8 cellular contexts compared by ENCODE assay signal in the genomic region with DNA sequence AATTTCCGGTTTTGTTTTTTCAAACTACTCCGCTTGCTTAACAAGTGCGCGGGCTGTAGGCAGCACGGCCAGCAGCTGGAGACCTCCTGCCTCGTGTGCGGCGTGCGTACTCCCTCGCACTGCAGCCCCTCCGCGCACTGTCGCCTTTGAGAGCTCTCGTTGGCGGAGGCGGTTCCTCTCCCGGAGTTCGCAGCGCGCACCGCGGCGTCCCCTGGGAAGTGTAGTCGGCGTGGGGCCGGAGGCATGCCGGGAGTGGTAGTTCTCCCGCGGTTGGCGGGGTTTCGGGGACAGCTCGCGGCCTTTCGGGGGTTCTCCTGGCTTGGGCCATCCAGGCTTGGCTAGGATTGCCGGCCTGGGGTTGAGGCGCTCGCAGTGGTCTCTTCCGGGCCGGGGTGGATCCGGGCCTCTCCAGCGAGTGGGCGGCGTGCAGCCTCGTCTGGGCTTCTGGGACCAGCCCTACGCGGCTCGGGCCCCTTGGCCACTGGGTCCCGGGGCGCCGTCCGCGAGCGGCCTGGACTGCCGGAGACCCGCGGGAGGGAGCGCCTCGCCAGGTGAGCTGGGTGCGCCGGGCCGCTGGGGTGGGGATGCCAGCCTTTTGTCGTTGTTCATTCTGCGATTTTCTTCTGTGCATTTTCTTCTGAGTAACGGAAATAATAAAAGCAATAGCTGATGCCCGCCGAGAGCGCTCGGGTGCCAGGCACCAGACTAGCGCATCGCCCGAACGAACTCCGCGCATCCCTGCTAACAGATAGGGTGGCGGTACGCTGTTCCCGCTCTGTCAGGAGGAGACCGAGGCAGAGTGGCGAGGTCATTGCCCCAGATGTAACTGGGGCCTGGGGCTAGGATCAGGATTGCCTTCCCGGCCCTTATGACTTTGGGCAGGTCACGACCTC. TPM values are rescaled to one million over a fixed set of nuclear protein-coding genes. Genes with fewer than 3 reads are reported as not detected.
A peak's percentile ranks its signal among the peaks of the same experiment; 100 is the strongest.
DNase-seq lines count a peak whose midpoint lies in the region; ATAC-seq and TF ChIP-seq lines count a peak whose summit lies in the region.

A gene (plus strand): TSS at position 258 of the 893 bp plus-strand sequence. CDS start 1,696 bp downstream, outside the sequence.

- POLR2A ChIA-PET in activated B cell treated with CpG ODN at 0.5 μM for 24 hours (lab: Charles Lee) = interaction anchor here (0.5 to 2.0 kb wide), 7 partner anchors 10 to 792 kb away, joined by 3 to 13 read pairs (median 10); a partner anchor contains a TSS

- peak within 1 kb of the TSS; percentile 92 for H3K4me3 Mint-ChIP-seq in activated B cell treated with CpG ODN at 0.5 μM for 24 hours

- H3K27ac Mint-ChIP-seq in activated B cell treated with CpG ODN at 0.5 μM for 24 hours = peak within 1 kb of the TSS; percentile 86

- H3K4me1 Mint-ChIP-seq in activated B cell treated with CpG ODN at 0.5 μM for 24 hours = peaks cover 20% of the 10 kb centered on the region

- H3K9me3 Mint-ChIP-seq in activated B cell treated with CpG ODN at 0.5 μM for 24 hours = peaks cover 10% of the 10 kb centered on the region

- peaks cover 29% of the 10 kb centered on the region for H3K36me3 Mint-ChIP-seq in activated B cell treated with CpG ODN at 0.5 μM for 24 hours (ENCODE audit: low read depth)

- in situ Hi-C loops in GM13976 (cut with MboI; ENCODE audit: low sequenced_read_pairs, unreplicated experiment) = no loop called here

- H3K36me3 ChIP-seq in HUES48 (ENCODE audit: control insufficient read depth, insufficient read depth, low read length) (no peaks in the 10 kb centered on the region), breast epithelium (no peaks in the 10 kb centered on the region), aorta (ENCODE audit: control insufficient read depth in 1 of 2, insufficient read depth in 2 of 2, low read length in 1 of 2) (peaks cover 0 to 4% of the 10 kb centered on the region in 2 donors)

- no peak for TF ChIP-seq POLR2A in breast epithelium (IDR thresholded peaks at IDR 0.05)

- peak; percentile 55 for DNase-seq in GM13976 (ENCODE audit: low spot score)
- DNase-seq in activated B cell treated with CpG ODN at 0.5 μM for 24 hours = peak; percentile 80
- DNase-seq in breast epithelium (ENCODE audit: low spot score in 2 of 2) = peak; percentile 61 to 82
- DNase-seq in sciatic nerve (ENCODE audit: low spot score) = peak; percentile 94
- peak; percentile 92 to 97 for DNase-seq in aorta

- H3K27me3 ChIP-seq in HUES48 (ENCODE audit: control insufficient read depth, insufficient read depth, low read length) (no peaks in the 10 kb centered on the region), breast epithelium (peaks cover 0 to 5% of the 10 kb centered on the region in 2 donors), aorta (ENCODE audit: control insufficient read depth in 1 of 2, insufficient read depth in 2 of 2, low read length in 1 of 2) (no peaks in the 10 kb centered on the region)

- no peak for TF ChIP-seq CTCF in GM13976 (IDR thresholded peaks at IDR 0.05; ENCODE audit: borderline replicate concordance, control extremely low read depth, extremely low read depth, insufficient read depth, missing control alignments)
- no peak for TF ChIP-seq CTCF in activated B cell treated with CpG ODN at 0.5 μM for 24 hours (IDR thresholded peaks at IDR 0.05)
- no peak for TF ChIP-seq CTCF in breast epithelium (IDR thresholded peaks at IDR 0.05)

- H3K4me3 ChIP-seq in HUES48 (ENCODE audit: low read depth, low read length) (peak within 1 kb of the TSS; percentile 61), breast epithelium (peak within 1 kb of the TSS; percentile 78 to 92 (median 89)), iPS-11a (ENCODE audit: low read depth, low read length) (peak within 1 kb of the TSS; percentile 35), aorta (ENCODE audit: low read length in 2 of 2) (peak within 1 kb of the TSS; percentile 74)

- H3K9me3 ChIP-seq in HUES48 (ENCODE audit: control insufficient read depth, insufficient read depth, low read length) = peaks cover 76% of the 10 kb centered on the region
- H3K9me3 ChIP-seq in breast epithelium = peaks cover 14 to 19% of the 10 kb centered on the region in 2 donors
- peaks cover 2% of the 10 kb centered on the region for H3K9me3 ChIP-seq in aorta (ENCODE audit: control insufficient read depth, low read length)

- intact Hi-C loops in activated B cell treated with CpG ODN at 0.5 μM for 24 hours (cut with micrococcal nuclease) = loop anchor here (1.0 to 5.0 kb wide), 5 partner anchors 37 to 433 kb away; a partner anchor contains a TSS
- intact Hi-C loops in breast epithelium (cut with DNase I; ENCODE audit: low total_unique reads) = no loop called here
- intact Hi-C loops in sciatic nerve (cut with DNase I) = no loop called here
- intact Hi-C loops in aorta (cut with DNase I) = loop anchor here (5.0 kb wide), 1 partner anchor 328 kb away; a partner anchor contains a TSS

- no peak within 1 kb of the TSS for H3K27ac ChIP-seq in HUES48 (ENCODE audit: low read depth, low read length)
- H3K27ac ChIP-seq in breast epithelium = peak within 1 kb of the TSS; percentile 70 to 73
- H3K27ac ChIP-seq in aorta (ENCODE audit: low read depth in 1 of 2, low read length in 2 of 2) = peak within 1 kb of the TSS in 1 of 2 donors; percentile 66

- no peaks in the 10 kb centered on the region for H3K27me3 Mint-ChIP-seq in activated B cell treated with CpG ODN at 0.5 μM for 24 hours

- CTCF ChIA-PET in activated B cell treated with CpG ODN at 0.5 μM for 24 hours (lab: Charles Lee) = interaction anchor here (1.4 kb wide), 1 partner anchor 330 kb away, joined by 7 read pairs; a partner anchor contains a TSS

- WGBS in aorta, 2 donors = 1% methylated on average over 78 to 81 of the region's 81 CpGs

- ATAC-seq in activated B cell treated with CpG ODN at 0.5 μM for 24 hours (ENCODE audit: low read depth) (peak; percentile 97), sciatic nerve (peak; percentile 100), aorta (ENCODE audit: low FRiP score) (peak; percentile 95), GM19455 (IDR thresholded peaks at IDR 0.05; ENCODE audit: unreplicated experiment) (no peak)

- H3K4me1 ChIP-seq in HUES48 (ENCODE audit: control insufficient read depth, insufficient read depth, low read length) = no peaks in the 10 kb centered on the region
- H3K4me1 ChIP-seq in breast epithelium = peaks cover 0 to 9% of the 10 kb centered on the region in 2 donors
- no peaks in the 10 kb centered on the region for H3K4me1 ChIP-seq in aorta (ENCODE audit: control insufficient read depth in 1 of 2, insufficient read depth in 2 of 2, low read length in 2 of 2)

- H3K9ac ChIP-seq in HUES48 (ENCODE audit: low read depth, low read length) = peak within 1 kb of the TSS; percentile 42; the same call in 1 of the 2 replicates

RNA-seq across cellular contexts. Expression of the gene that starts here (rescaled TPM):
- 6.3 and 7.1 TPM in 2 replicates for total RNA-seq in activated B cell treated with CpG ODN at 0.5 μM for 24 hours
- total RNA-seq in breast epithelium = 10 to 100 TPM in 1 of 3 donors, 1 to 10 TPM in 2; 7.4 to 11.6 (median 8.2) TPM
- 13.8 TPM for total RNA-seq in sciatic nerve
- 10 to 100 TPM in 1 of 2 donors, 1 to 10 TPM in 1; 6.3 to 10.2 TPM for total RNA-seq in aorta
- 1 to 10 TPM; 1.0 to 3.6 TPM for polyA plus RNA-seq in aorta

Comparison
In these comparisons a context has a peak if more than half of its experiments do, and no peak if none do; other contexts are left out.
1. H3K4me3 ChIP-seq: peak in every context shown above with its lines; median percentile 89 in breast epithelium; 74 in aorta; 61 in HUES48; 35 in iPS-11a.
2. intact Hi-C loops: an anchor here in activated B cell treated with CpG ODN at 0.5 μM for 24 hours (1.0 to 5.0 kb wide) and aorta (5.0 kb wide); none called in breast epithelium and sciatic nerve.